1 cellular context compared by ENCODE assay signal in the genomic region with DNA sequence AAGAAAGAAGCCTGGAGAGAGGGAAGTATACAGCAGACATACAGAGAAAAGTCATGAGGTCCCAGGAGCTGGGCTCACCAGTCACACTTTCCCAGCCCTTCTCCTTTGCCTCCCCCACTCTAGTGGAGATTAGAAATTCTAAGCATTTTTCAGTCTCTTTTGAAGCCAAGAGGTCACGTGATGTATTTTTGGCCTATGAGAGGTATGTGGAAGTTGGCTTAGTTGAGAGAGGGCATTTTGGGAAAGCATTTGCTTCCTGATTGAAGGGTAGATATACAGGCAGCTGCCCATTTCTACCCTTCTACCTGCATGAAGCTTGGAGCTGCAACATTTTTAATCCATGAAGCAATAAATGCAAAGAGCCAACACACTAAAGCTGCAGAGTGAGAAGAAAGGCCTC.
TF ChIP-seq lines count a peak whose summit lies in the region.

No MANE protein-coding gene starts in this region.

TF ChIP-seq in K562, 482 proteins besides CTCF, POLR2A, EP300 and RAD21 (continued from another document):
- TF ChIP-seq, protein P1, sequence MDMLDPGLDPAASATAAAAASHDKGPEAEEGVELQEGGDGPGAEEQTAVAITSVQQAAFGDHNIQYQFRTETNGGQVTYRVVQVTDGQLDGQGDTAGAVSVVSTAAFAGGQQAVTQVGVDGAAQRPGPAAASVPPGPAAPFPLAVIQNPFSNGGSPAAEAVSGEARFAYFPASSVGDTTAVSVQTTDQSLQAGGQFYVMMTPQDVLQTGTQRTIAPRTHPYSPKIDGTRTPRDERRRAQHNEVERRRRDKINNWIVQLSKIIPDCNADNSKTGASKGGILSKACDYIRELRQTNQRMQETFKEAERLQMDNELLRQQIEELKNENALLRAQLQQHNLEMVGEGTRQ (CRISPR knock-in tag; IDR thresholded peaks at IDR 0.05), result peak; percentile 80
- TF ChIP-seq, protein P2, sequence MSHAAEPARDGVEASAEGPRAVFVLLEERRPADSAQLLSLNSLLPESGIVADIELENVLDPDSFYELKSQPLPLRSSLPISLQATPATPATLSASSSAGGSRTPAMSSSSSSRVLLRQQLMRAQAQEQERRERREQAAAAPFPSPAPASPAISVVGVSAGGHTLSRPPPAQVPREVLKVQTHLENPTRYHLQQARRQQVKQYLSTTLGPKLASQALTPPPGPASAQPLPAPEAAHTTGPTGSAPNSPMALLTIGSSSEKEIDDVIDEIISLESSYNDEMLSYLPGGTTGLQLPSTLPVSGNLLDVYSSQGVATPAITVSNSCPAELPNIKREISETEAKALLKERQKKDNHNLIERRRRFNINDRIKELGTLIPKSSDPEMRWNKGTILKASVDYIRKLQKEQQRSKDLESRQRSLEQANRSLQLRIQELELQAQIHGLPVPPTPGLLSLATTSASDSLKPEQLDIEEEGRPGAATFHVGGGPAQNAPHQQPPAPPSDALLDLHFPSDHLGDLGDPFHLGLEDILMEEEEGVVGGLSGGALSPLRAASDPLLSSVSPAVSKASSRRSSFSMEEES (CRISPR knock-in tag; IDR thresholded peaks at IDR 0.05), result peak; percentile 98
- TF ChIP-seq ZNF41 (CRISPR knock-in tag; conservative IDR thresholded peaks at IDR 0.05) (no peak), CBFA2T2 (conservative IDR thresholded peaks at IDR 0.05) (peak; percentile 59; the same call in 1 of the 2 replicates), MYNN (IDR thresholded peaks at IDR 0.05) (no peak), MYNN (CRISPR knock-in tag; IDR thresholded peaks at IDR 0.05) (no peak)
- TF ChIP-seq, protein P3, sequence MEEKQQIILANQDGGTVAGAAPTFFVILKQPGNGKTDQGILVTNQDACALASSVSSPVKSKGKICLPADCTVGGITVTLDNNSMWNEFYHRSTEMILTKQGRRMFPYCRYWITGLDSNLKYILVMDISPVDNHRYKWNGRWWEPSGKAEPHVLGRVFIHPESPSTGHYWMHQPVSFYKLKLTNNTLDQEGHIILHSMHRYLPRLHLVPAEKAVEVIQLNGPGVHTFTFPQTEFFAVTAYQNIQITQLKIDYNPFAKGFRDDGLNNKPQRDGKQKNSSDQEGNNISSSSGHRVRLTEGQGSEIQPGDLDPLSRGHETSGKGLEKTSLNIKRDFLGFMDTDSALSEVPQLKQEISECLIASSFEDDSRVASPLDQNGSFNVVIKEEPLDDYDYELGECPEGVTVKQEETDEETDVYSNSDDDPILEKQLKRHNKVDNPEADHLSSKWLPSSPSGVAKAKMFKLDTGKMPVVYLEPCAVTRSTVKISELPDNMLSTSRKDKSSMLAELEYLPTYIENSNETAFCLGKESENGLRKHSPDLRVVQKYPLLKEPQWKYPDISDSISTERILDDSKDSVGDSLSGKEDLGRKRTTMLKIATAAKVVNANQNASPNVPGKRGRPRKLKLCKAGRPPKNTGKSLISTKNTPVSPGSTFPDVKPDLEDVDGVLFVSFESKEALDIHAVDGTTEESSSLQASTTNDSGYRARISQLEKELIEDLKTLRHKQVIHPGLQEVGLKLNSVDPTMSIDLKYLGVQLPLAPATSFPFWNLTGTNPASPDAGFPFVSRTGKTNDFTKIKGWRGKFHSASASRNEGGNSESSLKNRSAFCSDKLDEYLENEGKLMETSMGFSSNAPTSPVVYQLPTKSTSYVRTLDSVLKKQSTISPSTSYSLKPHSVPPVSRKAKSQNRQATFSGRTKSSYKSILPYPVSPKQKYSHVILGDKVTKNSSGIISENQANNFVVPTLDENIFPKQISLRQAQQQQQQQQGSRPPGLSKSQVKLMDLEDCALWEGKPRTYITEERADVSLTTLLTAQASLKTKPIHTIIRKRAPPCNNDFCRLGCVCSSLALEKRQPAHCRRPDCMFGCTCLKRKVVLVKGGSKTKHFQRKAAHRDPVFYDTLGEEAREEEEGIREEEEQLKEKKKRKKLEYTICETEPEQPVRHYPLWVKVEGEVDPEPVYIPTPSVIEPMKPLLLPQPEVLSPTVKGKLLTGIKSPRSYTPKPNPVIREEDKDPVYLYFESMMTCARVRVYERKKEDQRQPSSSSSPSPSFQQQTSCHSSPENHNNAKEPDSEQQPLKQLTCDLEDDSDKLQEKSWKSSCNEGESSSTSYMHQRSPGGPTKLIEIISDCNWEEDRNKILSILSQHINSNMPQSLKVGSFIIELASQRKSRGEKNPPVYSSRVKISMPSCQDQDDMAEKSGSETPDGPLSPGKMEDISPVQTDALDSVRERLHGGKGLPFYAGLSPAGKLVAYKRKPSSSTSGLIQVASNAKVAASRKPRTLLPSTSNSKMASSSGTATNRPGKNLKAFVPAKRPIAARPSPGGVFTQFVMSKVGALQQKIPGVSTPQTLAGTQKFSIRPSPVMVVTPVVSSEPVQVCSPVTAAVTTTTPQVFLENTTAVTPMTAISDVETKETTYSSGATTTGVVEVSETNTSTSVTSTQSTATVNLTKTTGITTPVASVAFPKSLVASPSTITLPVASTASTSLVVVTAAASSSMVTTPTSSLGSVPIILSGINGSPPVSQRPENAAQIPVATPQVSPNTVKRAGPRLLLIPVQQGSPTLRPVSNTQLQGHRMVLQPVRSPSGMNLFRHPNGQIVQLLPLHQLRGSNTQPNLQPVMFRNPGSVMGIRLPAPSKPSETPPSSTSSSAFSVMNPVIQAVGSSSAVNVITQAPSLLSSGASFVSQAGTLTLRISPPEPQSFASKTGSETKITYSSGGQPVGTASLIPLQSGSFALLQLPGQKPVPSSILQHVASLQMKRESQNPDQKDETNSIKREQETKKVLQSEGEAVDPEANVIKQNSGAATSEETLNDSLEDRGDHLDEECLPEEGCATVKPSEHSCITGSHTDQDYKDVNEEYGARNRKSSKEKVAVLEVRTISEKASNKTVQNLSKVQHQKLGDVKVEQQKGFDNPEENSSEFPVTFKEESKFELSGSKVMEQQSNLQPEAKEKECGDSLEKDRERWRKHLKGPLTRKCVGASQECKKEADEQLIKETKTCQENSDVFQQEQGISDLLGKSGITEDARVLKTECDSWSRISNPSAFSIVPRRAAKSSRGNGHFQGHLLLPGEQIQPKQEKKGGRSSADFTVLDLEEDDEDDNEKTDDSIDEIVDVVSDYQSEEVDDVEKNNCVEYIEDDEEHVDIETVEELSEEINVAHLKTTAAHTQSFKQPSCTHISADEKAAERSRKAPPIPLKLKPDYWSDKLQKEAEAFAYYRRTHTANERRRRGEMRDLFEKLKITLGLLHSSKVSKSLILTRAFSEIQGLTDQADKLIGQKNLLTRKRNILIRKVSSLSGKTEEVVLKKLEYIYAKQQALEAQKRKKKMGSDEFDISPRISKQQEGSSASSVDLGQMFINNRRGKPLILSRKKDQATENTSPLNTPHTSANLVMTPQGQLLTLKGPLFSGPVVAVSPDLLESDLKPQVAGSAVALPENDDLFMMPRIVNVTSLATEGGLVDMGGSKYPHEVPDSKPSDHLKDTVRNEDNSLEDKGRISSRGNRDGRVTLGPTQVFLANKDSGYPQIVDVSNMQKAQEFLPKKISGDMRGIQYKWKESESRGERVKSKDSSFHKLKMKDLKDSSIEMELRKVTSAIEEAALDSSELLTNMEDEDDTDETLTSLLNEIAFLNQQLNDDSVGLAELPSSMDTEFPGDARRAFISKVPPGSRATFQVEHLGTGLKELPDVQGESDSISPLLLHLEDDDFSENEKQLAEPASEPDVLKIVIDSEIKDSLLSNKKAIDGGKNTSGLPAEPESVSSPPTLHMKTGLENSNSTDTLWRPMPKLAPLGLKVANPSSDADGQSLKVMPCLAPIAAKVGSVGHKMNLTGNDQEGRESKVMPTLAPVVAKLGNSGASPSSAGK (IDR thresholded peaks at IDR 0.05), result peak; percentile 26; the same call in 1 of the 2 replicates
